In genomic region chr5:3736466-3736865, GRCh38 we compare ENCODE assay signal across 22 cellular contexts.
A peak's percentile ranks its signal among the peaks of the same experiment; 100 is the strongest.
DNase-seq lines count a peak whose midpoint lies in the region; ATAC-seq, FAIRE-seq and TF ChIP-seq lines count a peak whose summit lies in the region.
"Had no signal": no experiment of that assay in that cellular context is flagged by ENCODE, and none has a peak within 500 bp of the region (broad histone marks: within the 10 kb centered on the region; RNA-seq: fewer than 3 reads in every experiment).

No MANE protein-coding gene starts in this region.

- H4K91ac ChIP-seq in H1 (replicated peaks; ENCODE audit: insufficient read length, low read length) (peak overlapping the region; percentile 83), neuronal stem cell (ENCODE audit: low read depth, low read length, poor library complexity) (no peak overlapping the region)

- no peak overlapping the region for H3K9ac ChIP-seq in H1 (replicated peaks in 1 of 4; ENCODE audit: extremely low read depth in 1 of 4, low read depth in 3 of 4, low read length in 3 of 4)
- no peak overlapping the region for H3K9ac ChIP-seq in neuronal stem cell (ENCODE audit: low read depth, low read length, poor library complexity)
- H3K9ac ChIP-seq: BLaER1, GM23248 had no signal

- ATAC-seq in GM23338: no peak
- ATAC-seq: CD8-positive, alpha-beta T cell had no signal

- no peak for TF ChIP-seq RAD21 in H1 (IDR thresholded peaks at IDR 0.05 in 1 of 2, conservative IDR thresholded peaks at IDR 0.05 in 1 of 2; ENCODE audit: low read depth in 2 of 2, low read length in 2 of 2)

- WGBS in H1 (ENCODE audit: extremely low coverage in 1 of 2, insufficient coverage in 1 of 2, insufficient read length in 1 of 2, insufficient replicate concordance in 2 of 2, low coverage in 1 of 2, low lambda C conversion rate in 2 of 2, missing lambda C conversion rate in 1 of 2), 2 experiments: 82% methylated on average over 16 of the region's 16 CpGs; no CpG with 5 or more reads in 1 of the 2 experiments
- WGBS in neuronal stem cell (ENCODE audit: extremely low coverage in 2 of 2, insufficient read length in 2 of 2, insufficient replicate concordance in 1 of 2), 2 donors: no CpG with 5 or more reads among the region's 16 CpGs

- H3K4me1 ChIP-seq in GM23338 (ENCODE audit: insufficient read depth) (no peaks in the 10 kb centered on the region), H1 (replicated peaks in 1 of 4; ENCODE audit: control insufficient read depth in 3 of 4, insufficient read depth in 4 of 4, low read length in 3 of 4) (peaks cover 0 to 2% (median 0%) of the 10 kb centered on the region in 4 experiments; a peak in 1 of 7 replicates), neuronal stem cell (ENCODE audit: control insufficient read depth in 2 of 2, insufficient read depth in 1 of 2, low read depth in 1 of 2, low read length in 2 of 2) (peaks cover 4 to 5% of the 10 kb centered on the region in 2 donors)
- H3K4me1 ChIP-seq: Caco-2 had no signal

- no peak overlapping the region for H3K4me2 ChIP-seq in GM23338
- no peak overlapping the region for H3K4me2 ChIP-seq in H1 (ENCODE audit: insufficient read depth in 1 of 2, low read depth in 2 of 2, low read length in 2 of 2)
- H3K4me2 ChIP-seq in neuronal stem cell (ENCODE audit: insufficient read depth, low read length, poor library complexity, severe bottlenecking): no peak overlapping the region
- H3K4me2 ChIP-seq: BLaER1 had no signal

- H3K23me2 ChIP-seq in H1 (ENCODE audit: low read depth, low read length): no peaks in the 10 kb centered on the region

- H4K20me1 ChIP-seq in GM23338 (replicated peaks; ENCODE audit: insufficient read depth) (no peaks in the 10 kb centered on the region), H1 (replicated peaks in 1 of 2; ENCODE audit: control insufficient read depth in 1 of 2, insufficient read depth in 2 of 2, low read length in 2 of 2) (no peaks in the 10 kb centered on the region)
- H4K20me1 ChIP-seq: BLaER1 had no signal

- no peak overlapping the region for H3K4ac ChIP-seq in H1 (replicated peaks; ENCODE audit: insufficient read length, low read depth, low read length)
- no peak overlapping the region for H3K4ac ChIP-seq in neuronal stem cell (ENCODE audit: low read length)

- no peak overlapping the region for H2BK20ac ChIP-seq in H1 (ENCODE audit: low read length)

- H2BK12ac ChIP-seq in H1 (ENCODE audit: low read depth, low read length) (peak overlapping the region; percentile 31; the same call in 1 of the 2 replicates), neuronal stem cell (ENCODE audit: low read length) (no peak overlapping the region)

- H3K27me3 ChIP-seq in GM23338 (ENCODE audit: insufficient read depth) (no peaks in the 10 kb centered on the region), H1 (replicated peaks in 1 of 4; ENCODE audit: control insufficient read depth in 3 of 4, extremely low read depth in 1 of 4, insufficient read depth in 3 of 4, low read length in 3 of 4) (no peaks in the 10 kb centered on the region), neuronal stem cell (ENCODE audit: control insufficient read depth in 3 of 3, insufficient read depth in 3 of 3, low read depth in 1 of 3, low read length in 3 of 3) (no peaks in the 10 kb centered on the region)
- H3K27me3 ChIP-seq: BLaER1 had no signal

- H3K79me1 ChIP-seq in H1 (ENCODE audit: low read depth, low read length) (no peaks in the 10 kb centered on the region), neuronal stem cell (ENCODE audit: low read depth, low read length) (no peaks in the 10 kb centered on the region)

- H3K56ac ChIP-seq in H1 (replicated peaks; ENCODE audit: insufficient read length, low read depth, low read length): no peak overlapping the region

- H3K23ac ChIP-seq in H1 (ENCODE audit: insufficient read length) (no peak overlapping the region), neuronal stem cell (ENCODE audit: low read depth, low read length, poor library complexity) (no peak overlapping the region)

- H2AFZ ChIP-seq in GM23338: peak overlapping the region; percentile 80
- H2AFZ ChIP-seq in H1 (ENCODE audit: low read length): no peak overlapping the region
- peak overlapping the region; percentile 77 for H2AFZ ChIP-seq in neuronal stem cell (ENCODE audit: low read length)
- H2AFZ ChIP-seq: GM23248 had no signal

- H3K4me1 Mint-ChIP-seq in GM23338: peaks cover 6% of the 10 kb centered on the region; the same call in 1 of the 3 replicates
- H3K4me1 Mint-ChIP-seq: B cell; CD4-positive, CD25-positive, alpha-beta regulatory T cell had no signal

- no peak for TF ChIP-seq EP300 in H1 (IDR thresholded peaks at IDR 0.05; ENCODE audit: borderline replicate concordance in 1 of 2, low read depth in 2 of 2, low read length in 2 of 2)

- H2BK5ac ChIP-seq in H1 (ENCODE audit: low read depth, low read length) (no peak overlapping the region), neuronal stem cell (ENCODE audit: low read length) (no peak overlapping the region)

- H2BK15ac ChIP-seq in H1 (ENCODE audit: low read length) (no peak overlapping the region), neuronal stem cell (ENCODE audit: low read length) (no peak overlapping the region)

- DNase-seq in GM23338 (ENCODE audit: low spot score) (no peak), H1 (ENCODE audit: low read depth in 1 of 2, low spot score in 2 of 2) (no peak), neuronal stem cell (ENCODE audit: low spot score) (no peak), NCI-H1105 (lab: John Stamatoyannopoulos, UW) (no peak), D721Med (ENCODE audit: insufficient read length, low spot score) (no peak), GM20000 (ENCODE audit: low spot score) (no peak)
- DNase-seq: Caco-2; CD4-positive, CD25-positive, alpha-beta regulatory T cell; CD8-positive, alpha-beta T cell; DMS 273 treated with DMSO at 0.1 percent for 48 hours; DMS53; DMS79 treated with DMSO at 0.1 percent for 48 hours; GF-D8; GM23248; HCEC 1CT had no signal

- H2AK5ac ChIP-seq in H1 (ENCODE audit: low read depth, low read length): no peak overlapping the region
- H2AK5ac ChIP-seq in neuronal stem cell (ENCODE audit: low read depth, low read length): no peak overlapping the region

- no peaks in the 10 kb centered on the region for H3K79me2 ChIP-seq in GM23338 (replicated peaks; ENCODE audit: insufficient read depth)
- no peaks in the 10 kb centered on the region for H3K79me2 ChIP-seq in H1 (ENCODE audit: control insufficient read depth in 1 of 2, insufficient read depth in 2 of 2, low read length in 2 of 2)

- H3K27ac ChIP-seq in GM23338 (ENCODE audit: low read depth): no peak overlapping the region
- no peak overlapping the region for H3K27ac ChIP-seq in H1 (ENCODE audit: low read depth, low read length)
- no peak overlapping the region for H3K27ac ChIP-seq in neuronal stem cell (replicated peaks; ENCODE audit: low read length)
- H3K27ac ChIP-seq: 22Rv1, BLaER1, C4-2B, GM23248 had no signal

- CTCF ChIA-PET in H1 (lab: Charles Lee; ENCODE audit: partially characterized antibody): interaction anchor here (0.8 to 1.5 kb wide), 3 partner anchors 11 to 560 kb away, joined by 3 to 4 read pairs (median 3); no protein-coding TSS in a partner anchor

- H3K14ac ChIP-seq in H1 (ENCODE audit: insufficient read length) (no peak overlapping the region), neuronal stem cell (ENCODE audit: low read length) (no peak overlapping the region)

- no peak overlapping the region for H4K5ac ChIP-seq in H1 (ENCODE audit: insufficient read length, low read depth, low read length)

- H3K36me3 ChIP-seq in GM23338 (ENCODE audit: insufficient read depth) (no peaks in the 10 kb centered on the region), H1 (ENCODE audit: control insufficient read depth in 2 of 4, insufficient read depth in 4 of 4, low read length in 3 of 4) (no peaks in the 10 kb centered on the region), neuronal stem cell (replicated peaks in 1 of 2; ENCODE audit: control insufficient read depth in 2 of 2, insufficient read depth in 2 of 2, low read length in 2 of 2) (no peaks in the 10 kb centered on the region)
- H3K36me3 ChIP-seq: BLaER1 had no signal

- TF ChIP-seq CTCF in GM23338 (conservative IDR thresholded peaks at IDR 0.05; ENCODE audit: low read depth in 2 of 2) (no peak), H1 (IDR thresholded peaks at IDR 0.05; ENCODE audit: control extremely low read depth in 1 of 3, insufficient read depth in 1 of 3, low read depth in 1 of 3, low read length in 3 of 3) (no peak), D721Med (IDR thresholded peaks at IDR 0.05; ENCODE audit: insufficient read depth, missing control alignments) (no peak), GM20000 (IDR thresholded peaks at IDR 0.05; ENCODE audit: extremely low read depth, missing control alignments) (no peak)

- no peaks in the 10 kb centered on the region for H3F3A ChIP-seq in GM23338 (replicated peaks; ENCODE audit: low read depth)

- FAIRE-seq in H1 (lab: Jason Lieb, UNC) (no peak), D721Med (lab: Jason Lieb, UNC) (no peak)
- FAIRE-seq: A204.1, GM12892, H54 had no signal

- H2BK120ac ChIP-seq in H1 (replicated peaks; ENCODE audit: low read depth, low read length) (no peak overlapping the region), neuronal stem cell (ENCODE audit: low read depth, low read length) (no peak overlapping the region)

- H3K27me3 Mint-ChIP-seq in GM23338 (ENCODE audit: insufficient read depth, low read depth, poor library complexity): peaks cover 3% of the 10 kb centered on the region
- H3K27me3 Mint-ChIP-seq: B cell; CD4-positive, CD25-positive, alpha-beta regulatory T cell had no signal

- POLR2A ChIA-PET in H1 (lab: Charles Lee; ENCODE audit: partially characterized antibody): no interaction called here

- H3K27ac Mint-ChIP-seq in GM23338: no peak overlapping the region
- H3K27ac Mint-ChIP-seq: B cell; CD8-positive, alpha-beta T cell had no signal

- H3K4me3 Mint-ChIP-seq in GM23338: no peak overlapping the region
- H3K4me3 Mint-ChIP-seq: B cell; CD4-positive, CD25-positive, alpha-beta regulatory T cell; CD8-positive, alpha-beta T cell had no signal

- H3K4me3 ChIP-seq in GM23338 (no peak overlapping the region), H1 (ENCODE audit: extremely low read depth in 1 of 4, insufficient read depth in 2 of 4, low read depth in 3 of 4, low read length in 4 of 4) (no peak overlapping the region), neuronal stem cell (ENCODE audit: low read length in 2 of 2) (no peak overlapping the region)
- H3K4me3 ChIP-seq: BLaER1, GM23248 had no signal

- H3K9me2 ChIP-seq in GM23338 (ENCODE audit: insufficient read depth): no peaks in the 10 kb centered on the region

- H3K9me3 ChIP-seq in H1 (ENCODE audit: insufficient read depth in 2 of 2, low read depth in 1 of 2, low read length in 1 of 2) (no peaks in the 10 kb centered on the region), neuronal stem cell (replicated peaks in 1 of 2; ENCODE audit: control insufficient read depth in 2 of 2, insufficient read depth in 1 of 2, low read depth in 1 of 2, low read length in 2 of 2) (no peaks in the 10 kb centered on the region)
- H3K9me3 ChIP-seq: BLaER1, Caco-2 had no signal

- no peaks in the 10 kb centered on the region for H3K9me3 Mint-ChIP-seq in GM23338
- H3K9me3 Mint-ChIP-seq: CD8-positive, alpha-beta T cell had no signal

- TF ChIP-seq POLR2A in H1 (IDR thresholded peaks at IDR 0.05; ENCODE audit: control extremely low read depth in 1 of 2, low read depth in 2 of 2, low read length in 2 of 2): no peak

- H3K18ac ChIP-seq in H1 (ENCODE audit: extremely low read depth, low read length) (no peak overlapping the region; the same call in 1 of the 2 replicates), neuronal stem cell (ENCODE audit: low read length) (no peak overlapping the region)

- 0 out of 2 replicates have a peak overlapping the region, but pooled peaks have one; percentile 3 for H4K8ac ChIP-seq in H1 (ENCODE audit: extremely low read depth, insufficient read depth, low read length)
- H4K8ac ChIP-seq in neuronal stem cell (ENCODE audit: low read depth, low read length): no peak overlapping the region

- no peaks in the 10 kb centered on the region for H3K36me3 Mint-ChIP-seq in GM23338 (ENCODE audit: low read depth)
- H3K36me3 Mint-ChIP-seq: CD4-positive, CD25-positive, alpha-beta regulatory T cell; CD8-positive, alpha-beta T cell had no signal
